In genomic region chr7:73723813-73724212, GRCh38 we compare ENCODE assay signal across 37 cellular contexts. TPM values are rescaled to one million over a fixed set of nuclear protein-coding genes. Genes with fewer than 3 reads are reported as not detected.
"Had no signal": no experiment of that assay in that cellular context is flagged by ENCODE, and none has a peak within 500 bp of the region (broad histone marks: within the 10 kb centered on the region; RNA-seq: fewer than 3 reads in every experiment).

No MANE protein-coding gene starts in this region.

- H3K9me3 ChIP-seq: MG63 had no signal

- H3K27me3 ChIP-seq: MG63 had no signal

- DNase-seq: Karpas-422, Kasumi-1, MG63, MM.1S, MV-4-11, NCI-H1048, NCI-H1092, NCI-H1092 treated with DMSO at 0.1 percent for 48 hours, NCI-H1105, NCI-H1105 treated with DMSO at 0.1 percent for 48 hours, NCI-H1417, NCI-H1417 treated with DMSO at 0.1 percent for 48 hours, NCI-H1436, NCI-H1436 treated with DMSO at 0.1 percent for 48 hours, NCI-H146, NCI-H1694, NCI-H1694 treated with DMSO at 0.1 percent for 48 hours, NCI-H187, NCI-H187 treated with DMSO at 0.1 percent for 48 hours, NCI-H1930, NCI-H2029, NCI-H2029 treated with DMSO at 0.1 percent for 48 hours, NCI-H2081, NCI-H2081 treated with DMSO at 0.1 percent for 48 hours, NCI-H2107, NCI-H2171, NCI-H2171 treated with DMSO at 0.1 percent for 48 hours, NCI-H2227 treated with DMSO at 0.1 percent for 48 hours, NCI-H226, NCI-H345, NCI-H446, NCI-H446 treated with DMSO at 0.1 percent for 48 hours, NCI-H510A, NCI-H510A treated with DMSO at 0.1 percent for 48 hours had no signal

- H3K36me3 ChIP-seq: MG63 had no signal

- H3K4me3 ChIP-seq: MG63 had no signal

RNA-seq across cellular contexts. Expression of gene CLDN3, which starts 46.3 kb away (rescaled TPM):
- total RNA-seq: LHCN-M2, M059J, MCF 10A had no signal
